Comparison of ENCODE assay signal across 29 cellular contexts in genomic region chr13:98187862-98188261, GRCh38. TPM values are rescaled to one million over a fixed set of nuclear protein-coding genes. Genes with fewer than 3 reads are reported as not detected.
DNase-seq lines count a peak whose midpoint lies in the region; ATAC-seq and TF ChIP-seq lines count a peak whose summit lies in the region.
"Had no signal": no experiment of that assay in that cellular context is flagged by ENCODE, and none has a peak within 500 bp of the region (broad histone marks: within the 10 kb centered on the region; RNA-seq: fewer than 3 reads in every experiment).

No MANE protein-coding gene starts in this region.

- DNase-seq in heart right ventricle = no peak
- no peak for DNase-seq in right atrium auricular region (ENCODE audit: low spot score)
- DNase-seq in kidney tubule cell (ENCODE audit: low spot score) = peak; percentile 40
- peak in 8 of 10 donors; percentile 17 to 89 (median 46) for DNase-seq in posterior cingulate gyrus
- DNase-seq in aorta = no peak
- DNase-seq in endothelial cell (ENCODE audit: low spot score) = no peak
- DNase-seq: activated CD4-positive, alpha-beta memory T cell treated with anti-CD3 and anti-CD28 coated beads for 36 hours; activated naive CD4-positive, alpha-beta T cell; activated T-cell treated with anti-CD3 and anti-CD28 coated beads for 4 hours; amniotic stem cell; endodermal cell; GDM1; islet precursor cell; NCI-H1436 treated with DMSO at 0.1 percent for 48 hours; NCI-H82; PC-9 had no signal

- no peak overlapping the region for H3K4me3 ChIP-seq in heart right ventricle
- no peak overlapping the region for H3K4me3 ChIP-seq in right atrium auricular region
- H3K4me3 ChIP-seq in aorta (ENCODE audit: low read length in 2 of 2) = no peak overlapping the region
- H3K4me3 ChIP-seq: HAP-1, hepatocyte, PC-9 had no signal

- no peaks in the 10 kb centered on the region for H3K27me3 Mint-ChIP-seq in endothelial cell (ENCODE audit: unreplicated experiment)
- H3K27me3 Mint-ChIP-seq: stimulated activated memory B cell treated with anti-CD40 and anti-IgM and Interleukin-4, amounts not matched to agents 10 μg/mL and 1 μg/mL and 100 μg/mL, for 72 hours had no signal

- peaks cover 3% of the 10 kb centered on the region for H3K4me1 Mint-ChIP-seq in endothelial cell (ENCODE audit: unreplicated experiment)
- H3K4me1 Mint-ChIP-seq: stimulated activated memory B cell treated with anti-CD40 and anti-IgM and Interleukin-4, amounts not matched to agents 10 μg/mL and 1 μg/mL and 100 μg/mL, for 72 hours had no signal

- H3K27me3 ChIP-seq in heart right ventricle = no peaks in the 10 kb centered on the region
- no peaks in the 10 kb centered on the region for H3K27me3 ChIP-seq in right atrium auricular region
- H3K27me3 ChIP-seq in aorta (ENCODE audit: control insufficient read depth in 1 of 2, insufficient read depth in 2 of 2, low read length in 1 of 2) = no peaks in the 10 kb centered on the region
- H3K27me3 ChIP-seq: hepatocyte, neutrophil had no signal

- H3K27ac ChIP-seq in heart right ventricle (peak overlapping the region in 7 of 10 donors; percentile 6 to 57 (median 30)), right atrium auricular region (peak overlapping the region in 1 of 2 donors; percentile 6), aorta (ENCODE audit: low read depth in 1 of 2, low read length in 2 of 2) (peak overlapping the region in 1 of 2 donors; percentile 26)
- H3K27ac ChIP-seq: hepatocyte, neutrophil, PC-9 had no signal

- no peaks in the 10 kb centered on the region for H3K9me3 Mint-ChIP-seq in endothelial cell (ENCODE audit: unreplicated experiment)
- H3K9me3 Mint-ChIP-seq: activated CD4-positive, alpha-beta memory T cell treated with anti-CD3 and anti-CD28 coated beads for 36 hours; endodermal cell; T-helper 2 cell treated with Interferon-gamma antibody and Interleukin-4, amounts not matched to agents 5 μg/mL and 100 μg/mL, for 36 hours had no signal

- peak in 6 of 8 donors; percentile 37 to 73 (median 51) for ATAC-seq in heart right ventricle
- ATAC-seq in aorta (ENCODE audit: low FRiP score) = peak; percentile 65
- no peak for ATAC-seq in HG03175 (IDR thresholded peaks at IDR 0.05; ENCODE audit: unreplicated experiment)
- ATAC-seq in GM21825 (IDR thresholded peaks at IDR 0.05; ENCODE audit: unreplicated experiment) = no peak
- ATAC-seq: sciatic nerve; stimulated activated memory B cell treated with anti-CD40 and anti-IgM and Interleukin-4, amounts not matched to agents 10 μg/mL and 1 μg/mL and 100 μg/mL, for 72 hours had no signal

- intact Hi-C loops in heart right ventricle (cut with DNase I) (no loop called here), posterior cingulate gyrus (cut with DNase I) (no loop called here), aorta (cut with DNase I) (no loop called here)

- no peak for TF ChIP-seq CTCF in heart right ventricle (IDR thresholded peaks at IDR 0.05)
- no peak for TF ChIP-seq CTCF in right atrium auricular region (IDR thresholded peaks at IDR 0.05)
- TF ChIP-seq CTCF in endothelial cell (IDR thresholded peaks at IDR 0.05; ENCODE audit: unreplicated experiment) = no peak

- 51 to 76% methylated on average over 7 of the region's 7 CpGs for WGBS in heart right ventricle, 2 donors
- 13 to 15% methylated on average over 7 of the region's 7 CpGs for WGBS in aorta, 2 donors

- H3K36me3 ChIP-seq in heart right ventricle (no peaks in the 10 kb centered on the region), right atrium auricular region (no peaks in the 10 kb centered on the region), aorta (ENCODE audit: control insufficient read depth in 1 of 2, insufficient read depth in 2 of 2, low read length in 1 of 2) (no peaks in the 10 kb centered on the region)
- H3K36me3 ChIP-seq: HAP-1, neutrophil had no signal

- peaks cover 5% of the 10 kb centered on the region for H3K36me3 Mint-ChIP-seq in endothelial cell (ENCODE audit: low read depth, unreplicated experiment)
- H3K36me3 Mint-ChIP-seq: activated CD4-positive, alpha-beta memory T cell treated with anti-CD3 and anti-CD28 coated beads for 36 hours; stimulated activated memory B cell treated with anti-CD40 and anti-IgM and Interleukin-4, amounts not matched to agents 10 μg/mL and 1 μg/mL and 100 μg/mL, for 72 hours; WTC11 had no signal

- H3K4me1 ChIP-seq in heart right ventricle = peaks cover 6 to 42% (median 27%) of the 10 kb centered on the region in 9 donors
- H3K4me1 ChIP-seq in right atrium auricular region = peaks cover 0 to 37% of the 10 kb centered on the region in 2 donors
- H3K4me1 ChIP-seq in aorta (ENCODE audit: control insufficient read depth in 1 of 2, insufficient read depth in 2 of 2, low read length in 2 of 2) = peaks cover 0 to 2% of the 10 kb centered on the region in 2 donors

- no peak overlapping the region for H3K4me3 Mint-ChIP-seq in endothelial cell (ENCODE audit: unreplicated experiment)
- H3K4me3 Mint-ChIP-seq: activated CD4-positive, alpha-beta memory T cell treated with anti-CD3 and anti-CD28 coated beads for 36 hours; endodermal cell; stimulated activated memory B cell treated with anti-CD40 and anti-IgM and Interleukin-4, amounts not matched to agents 10 μg/mL and 1 μg/mL and 100 μg/mL, for 72 hours; T-helper 2 cell treated with Interferon-gamma antibody and Interleukin-4, amounts not matched to agents 5 μg/mL and 100 μg/mL, for 36 hours; WTC11 had no signal

- H3K9me3 ChIP-seq in heart right ventricle (no peaks in the 10 kb centered on the region), right atrium auricular region (no peaks in the 10 kb centered on the region), aorta (ENCODE audit: control insufficient read depth, low read length) (no peaks in the 10 kb centered on the region)
- H3K9me3 ChIP-seq: HAP-1, neutrophil had no signal

- H3K27ac Mint-ChIP-seq in endothelial cell (ENCODE audit: unreplicated experiment) = no peak overlapping the region
- H3K27ac Mint-ChIP-seq: activated CD4-positive, alpha-beta memory T cell treated with anti-CD3 and anti-CD28 coated beads for 36 hours; endodermal cell; stimulated activated memory B cell treated with anti-CD40 and anti-IgM and Interleukin-4, amounts not matched to agents 10 μg/mL and 1 μg/mL and 100 μg/mL, for 72 hours; T-helper 2 cell treated with Interferon-gamma antibody and Interleukin-4, amounts not matched to agents 5 μg/mL and 100 μg/mL, for 36 hours had no signal

RNA-seq across cellular contexts. Expression of gene RNF113B, which starts 10.8 kb away (rescaled TPM):
- total RNA-seq in heart right ventricle = not detected
- polyA plus RNA-seq in heart right ventricle = not detected
- total RNA-seq in right atrium auricular region = not detected
- total RNA-seq in aorta = not detected
- polyA plus RNA-seq in aorta = not detected
- total RNA-seq in endothelial cell (ENCODE audit: unreplicated experiment) = not detected
- total RNA-seq: activated CD4-positive, alpha-beta memory T cell treated with anti-CD3 and anti-CD28 coated beads for 36 hours; endodermal cell; hepatocyte; M059J; mesenteric fat pad; PC-9; sciatic nerve; SK-MEL-5; urinary bladder; WTC11 had no signal
- polyA plus RNA-seq: urinary bladder had no signal

RNA-seq across cellular contexts. Expression of gene FARP1, which starts 45.0 kb away (rescaled TPM):
- total RNA-seq in heart right ventricle (10 to 100 TPM; 13.4 to 72.9 (median 24.7) TPM), right atrium auricular region (10 to 100 TPM; 15.5 to 25.7 TPM), aorta (10 to 100 TPM; 39.0 to 41.7 TPM), endothelial cell (ENCODE audit: unreplicated experiment) (167 TPM)
- polyA plus RNA-seq in heart right ventricle (10 to 100 TPM in 1 of 2 donors, 1 to 10 TPM in 1; 6.9 to 10.7 TPM), aorta (1 to 10 TPM; 3.3 to 8.4 TPM)

Comparison
In these comparisons a context has a peak if more than half of its experiments do, and no peak if none do; other contexts are left out.
1. ATAC-seq: peak in heart right ventricle (6 of 8) and aorta (single experiment); none in HG03175 (single experiment) and GM21825 (single experiment).
2. DNase-seq: peak in kidney tubule cell (single experiment) and posterior cingulate gyrus (8 of 10); none in heart right ventricle (0 of 2), right atrium auricular region (single experiment), aorta (0 of 2) and endothelial cell (single experiment).